In the genomic region with DNA sequence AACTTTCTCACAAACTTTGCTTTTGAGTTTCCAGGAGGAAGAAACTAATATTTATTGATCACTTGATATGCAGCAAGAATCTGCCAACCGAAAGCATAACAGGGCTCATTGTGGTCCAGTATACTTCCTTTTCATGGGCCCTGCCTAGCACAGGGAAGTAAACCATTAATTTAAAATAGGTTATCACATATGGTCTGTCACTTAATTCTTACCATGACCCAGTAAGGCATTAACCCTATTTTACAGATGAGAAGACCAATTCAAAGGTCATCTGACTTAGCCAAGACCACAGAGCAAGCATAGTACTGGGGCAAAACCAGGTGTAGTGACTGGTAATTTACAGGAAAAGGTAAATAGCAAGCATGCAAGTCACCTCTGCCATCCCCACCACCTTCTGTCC, we compare ENCODE assay signal across 22 cellular contexts.
DNase-seq lines count a peak whose midpoint lies in the region; ATAC-seq, FAIRE-seq and TF ChIP-seq lines count a peak whose summit lies in the region.
"Had no signal": no experiment of that assay in that cellular context is flagged by ENCODE, and none has a peak within 500 bp of the region (broad histone marks: within the 10 kb centered on the region; RNA-seq: fewer than 3 reads in every experiment).

No MANE protein-coding gene starts in this region.

- ATAC-seq in GM19324 (IDR thresholded peaks at IDR 0.05; ENCODE audit: low FRiP score, unreplicated experiment) (peak; percentile 78), GM21825 (IDR thresholded peaks at IDR 0.05; ENCODE audit: unreplicated experiment) (peak; percentile 71), HG03175 (IDR thresholded peaks at IDR 0.05; ENCODE audit: unreplicated experiment) (peak; percentile 87)
- ATAC-seq in effector memory CD8-positive, alpha-beta T cell (replicated peaks): no peak
- ATAC-seq: activated CD4-positive, CD25-positive, alpha-beta regulatory T cell treated with anti-CD3 and anti-CD28 coated beads, Interleukin-2, amount 50 U/mL, for 24 hours; activated CD8-positive, alpha-beta T cell treated with anti-CD3 and anti-CD28 coated beads, Interleukin-2, amount 10 ng/mL, durations not matched to agents 7 days and 5 days; CD8-positive, alpha-beta T cell had no signal

- TF ChIP-seq POLR2A in H54 (IDR thresholded peaks at IDR 0.05; ENCODE audit: low read depth, low read length): no peak

- H3K4me3 Mint-ChIP-seq in progenitor cell of endocrine pancreas (ENCODE audit: low read depth): no peak overlapping the region
- no peak overlapping the region for H3K4me3 Mint-ChIP-seq in activated T-helper 2 cell treated with anti-CD3 and anti-CD28 coated beads, Interferon-gamma antibody, Interleukin-2, Interleukin-4, amounts not matched to agents 10 μg/mL and 5 μg/mL and 100 μg/mL, durations not matched to agents 14 hours and 24 hours and 36 hours (ENCODE audit: low read depth)
- H3K4me3 Mint-ChIP-seq in effector memory CD8-positive, alpha-beta T cell: no peak overlapping the region
- H3K4me3 Mint-ChIP-seq: activated CD8-positive, alpha-beta T cell treated with anti-CD3 and anti-CD28 coated beads, Interleukin-2, amount 10 ng/mL, durations not matched to agents 7 days and 5 days; CD8-positive, alpha-beta T cell; immature natural killer cell had no signal

- no peaks in the 10 kb centered on the region for H3K9me3 Mint-ChIP-seq in progenitor cell of endocrine pancreas (ENCODE audit: low read depth)
- H3K9me3 Mint-ChIP-seq in activated T-helper 2 cell treated with anti-CD3 and anti-CD28 coated beads, Interferon-gamma antibody, Interleukin-2, Interleukin-4, amounts not matched to agents 10 μg/mL and 5 μg/mL and 100 μg/mL, durations not matched to agents 14 hours and 24 hours and 36 hours: no peaks in the 10 kb centered on the region
- H3K9me3 Mint-ChIP-seq in effector memory CD8-positive, alpha-beta T cell: no peaks in the 10 kb centered on the region
- H3K9me3 Mint-ChIP-seq: CD8-positive, alpha-beta T cell; immature natural killer cell had no signal

- H3K4me1 Mint-ChIP-seq in progenitor cell of endocrine pancreas (ENCODE audit: low read depth): peaks cover 3% of the 10 kb centered on the region
- H3K4me1 Mint-ChIP-seq in activated T-helper 2 cell treated with anti-CD3 and anti-CD28 coated beads, Interferon-gamma antibody, Interleukin-2, Interleukin-4, amounts not matched to agents 10 μg/mL and 5 μg/mL and 100 μg/mL, durations not matched to agents 14 hours and 24 hours and 36 hours (ENCODE audit: low read depth): no peaks in the 10 kb centered on the region
- H3K4me1 Mint-ChIP-seq in effector memory CD8-positive, alpha-beta T cell (ENCODE audit: low read depth in 2 of 2): no peaks in the 10 kb centered on the region
- H3K4me1 Mint-ChIP-seq: immature natural killer cell had no signal

- no peak for TF ChIP-seq CTCF in progenitor cell of endocrine pancreas (IDR thresholded peaks at IDR 0.05; ENCODE audit: unreplicated experiment)

- H3K27me3 Mint-ChIP-seq in progenitor cell of endocrine pancreas: no peaks in the 10 kb centered on the region
- H3K27me3 Mint-ChIP-seq in activated T-helper 2 cell treated with anti-CD3 and anti-CD28 coated beads, Interferon-gamma antibody, Interleukin-2, Interleukin-4, amounts not matched to agents 10 μg/mL and 5 μg/mL and 100 μg/mL, durations not matched to agents 14 hours and 24 hours and 36 hours (ENCODE audit: low read depth): no peaks in the 10 kb centered on the region
- H3K27me3 Mint-ChIP-seq in effector memory CD8-positive, alpha-beta T cell: peaks cover 0 to 6% of the 10 kb centered on the region in 2 donors

- intact Hi-C loops in activated T-helper 2 cell treated with anti-CD3 and anti-CD28 coated beads, Interferon-gamma antibody, Interleukin-2, Interleukin-4, amounts not matched to agents 10 μg/mL and 5 μg/mL and 100 μg/mL, durations not matched to agents 14 hours and 24 hours and 36 hours (cut with micrococcal nuclease): no loop called here

- no peak for FAIRE-seq in H54 (lab: Jason Lieb, UNC)

- no peaks in the 10 kb centered on the region for H3K36me3 Mint-ChIP-seq in progenitor cell of endocrine pancreas (ENCODE audit: insufficient read depth)
- H3K36me3 Mint-ChIP-seq in activated T-helper 2 cell treated with anti-CD3 and anti-CD28 coated beads, Interferon-gamma antibody, Interleukin-2, Interleukin-4, amounts not matched to agents 10 μg/mL and 5 μg/mL and 100 μg/mL, durations not matched to agents 14 hours and 24 hours and 36 hours (ENCODE audit: low read depth): no peaks in the 10 kb centered on the region
- H3K36me3 Mint-ChIP-seq in effector memory CD8-positive, alpha-beta T cell (ENCODE audit: insufficient read depth): no peaks in the 10 kb centered on the region
- H3K36me3 Mint-ChIP-seq: CD8-positive, alpha-beta T cell; immature natural killer cell had no signal

- H3K27ac Mint-ChIP-seq in progenitor cell of endocrine pancreas: no peak overlapping the region
- no peak overlapping the region for H3K27ac Mint-ChIP-seq in activated T-helper 2 cell treated with anti-CD3 and anti-CD28 coated beads, Interferon-gamma antibody, Interleukin-2, Interleukin-4, amounts not matched to agents 10 μg/mL and 5 μg/mL and 100 μg/mL, durations not matched to agents 14 hours and 24 hours and 36 hours
- no peak overlapping the region for H3K27ac Mint-ChIP-seq in effector memory CD8-positive, alpha-beta T cell
- H3K27ac Mint-ChIP-seq: activated CD8-positive, alpha-beta T cell treated with anti-CD3 and anti-CD28 coated beads, Interleukin-2, amount 10 ng/mL, durations not matched to agents 7 days and 5 days; CD8-positive, alpha-beta T cell; immature natural killer cell had no signal

- DNase-seq in progenitor cell of endocrine pancreas (ENCODE audit: low spot score, unreplicated experiment) (no peak), H54 (ENCODE audit: insufficient read length, low spot score) (no peak)
- no peak for DNase-seq in activated T-helper 2 cell treated with anti-CD3 and anti-CD28 coated beads, Interferon-gamma antibody, Interleukin-2, Interleukin-4, amounts not matched to agents 10 μg/mL and 5 μg/mL and 100 μg/mL, durations not matched to agents 14 hours and 24 hours and 36 hours (ENCODE audit: low spot score)
- DNase-seq in effector memory CD8-positive, alpha-beta T cell: no peak
- DNase-seq: activated CD8-positive, alpha-beta T cell treated with anti-CD3 and anti-CD28 coated beads, Interleukin-2, amount 10 ng/mL, durations not matched to agents 7 days and 5 days; activated naive CD4-positive, alpha-beta T cell treated with anti-CD3 and anti-CD28 coated beads, Interleukin-2, amount 50 U/mL, for 16 hours; activated T-cell treated with anti-CD3 and anti-CD28 coated beads, Interleukin-2, amount 50 U/mL, for 48 hours; anterior cingulate cortex; CD8-positive, alpha-beta T cell; immature natural killer cell; left ventricle myocardium inferior; mucosa of descending colon; MV-4-11; NCI-H187; NCI-H82; stimulated activated CD4-positive, alpha-beta T cell treated with anti-CD3 and anti-CD28 coated beads, Interleukin-4, amount 100 ng/mL, for 1 hour; stomach; transverse colon had no signal
